Comparison of ENCODE assay signal across 16 cellular contexts in genomic region chr5:61084658-61085057, GRCh38.
"Had no signal": no experiment of that assay in that cellular context is flagged by ENCODE, and none has a peak within 500 bp of the region (broad histone marks: within the 10 kb centered on the region; RNA-seq: fewer than 3 reads in every experiment).

No MANE protein-coding gene starts in this region.

- DNase-seq: activated CD4-positive, alpha-beta T cell treated with anti-CD3 and anti-CD28 coated beads for 36 hours; activated CD4-positive, CD25-positive, alpha-beta regulatory T cell; activated CD8-positive, alpha-beta memory T cell treated with anti-CD3 and anti-CD28 coated beads, Interleukin-2, amount 10 ng/mL, durations not matched to agents 7 days and 5 days; activated CD8-positive, alpha-beta T cell treated with anti-CD3 and anti-CD28 coated beads, Interleukin-2, amount 10 ng/mL, durations not matched to agents 7 days and 5 days; activated T-cell treated with anti-CD3 and anti-CD28 coated beads, Interleukin-2, amount 50 U/mL, for 48 hours; central memory CD4-positive, alpha-beta T cell; islet precursor cell; left ventricle myocardium superior; mucosa of descending colon; right cardiac atrium; spleen; stimulated activated naive CD4-positive, alpha-beta T cell treated with Interleukin-2 at 50 U/mL for 16 hours; T1000 had no signal

- H3K4me3 ChIP-seq: breast epithelium, esophagus muscularis mucosa, mucosa of descending colon, spleen, tibial nerve had no signal
